8 cellular contexts compared by ENCODE assay signal in genomic region chr15:77870195-77871065, GRCh38.
DNase-seq lines count a peak whose midpoint lies in the region; ATAC-seq and TF ChIP-seq lines count a peak whose summit lies in the region.

No MANE protein-coding gene starts in this region.

- H3K27ac ChIP-seq in suprapubic skin: no peak overlapping the region

- H3K4me1 Mint-ChIP-seq in activated CD4-positive, alpha-beta T cell treated with anti-CD3 and anti-CD28 coated beads, Interleukin-2, amount 10 ng/mL, durations not matched to agents 7 days and 5 days: no peaks in the 10 kb centered on the region

- H3K27me3 ChIP-seq in suprapubic skin: peaks cover 3% of the 10 kb centered on the region

- H3K36me3 Mint-ChIP-seq in activated CD4-positive, alpha-beta T cell treated with anti-CD3 and anti-CD28 coated beads, Interleukin-2, amount 10 ng/mL, durations not matched to agents 7 days and 5 days (ENCODE audit: low read depth): no peaks in the 10 kb centered on the region

- H3K36me3 ChIP-seq in suprapubic skin: no peaks in the 10 kb centered on the region

- peak; percentile 83 for DNase-seq in AG20443 (ENCODE audit: low spot score)
- DNase-seq in NCI-H1105 treated with DMSO at 0.1 percent for 48 hours (lab: John Stamatoyannopoulos, UW): peak; percentile 23
- DNase-seq in activated CD4-positive, alpha-beta T cell treated with anti-CD3 and anti-CD28 coated beads, Interleukin-2, amount 10 ng/mL, durations not matched to agents 7 days and 5 days: peak; percentile 37
- peak; percentile 50 for DNase-seq in epidermal melanocyte (ENCODE audit: insufficient read length, low spot score)
- DNase-seq in midbrain (lab: John Stamatoyannopoulos, UW): peak; percentile 41
- DNase-seq in suprapubic skin (ENCODE audit: low spot score in 2 of 2): peak in 1 of 2 donors; percentile 66

- CTCF ChIA-PET in activated CD4-positive, alpha-beta T cell treated with anti-CD3 and anti-CD28 coated beads, Interleukin-2, amount 10 ng/mL, durations not matched to agents 7 days and 5 days (lab: Charles Lee): no interaction called here

- H3K4me3 ChIP-seq in suprapubic skin: no peak overlapping the region

- no peak for TF ChIP-seq EP300 in suprapubic skin (IDR thresholded peaks at IDR 0.05)

- H3K9me3 Mint-ChIP-seq in activated CD4-positive, alpha-beta T cell treated with anti-CD3 and anti-CD28 coated beads, Interleukin-2, amount 10 ng/mL, durations not matched to agents 7 days and 5 days: no peaks in the 10 kb centered on the region

- H3K27ac Mint-ChIP-seq in activated CD4-positive, alpha-beta T cell treated with anti-CD3 and anti-CD28 coated beads, Interleukin-2, amount 10 ng/mL, durations not matched to agents 7 days and 5 days: no peak overlapping the region

- H3K4me3 Mint-ChIP-seq in activated CD4-positive, alpha-beta T cell treated with anti-CD3 and anti-CD28 coated beads, Interleukin-2, amount 10 ng/mL, durations not matched to agents 7 days and 5 days: no peak overlapping the region

- H3K4me1 ChIP-seq in suprapubic skin: peaks cover 4% of the 10 kb centered on the region

- peak; percentile 55 to 90 for TF ChIP-seq CTCF in suprapubic skin (IDR thresholded peaks at IDR 0.05)

- POLR2A ChIA-PET in activated CD4-positive, alpha-beta T cell treated with anti-CD3 and anti-CD28 coated beads, Interleukin-2, amount 10 ng/mL, durations not matched to agents 7 days and 5 days (lab: Charles Lee): no interaction called here

- H3K9me3 ChIP-seq in suprapubic skin: no peaks in the 10 kb centered on the region

- ATAC-seq in GM18502 (IDR thresholded peaks at IDR 0.05; ENCODE audit: poor library complexity, unreplicated experiment): peak; percentile 49
- ATAC-seq in HG02852 (IDR thresholded peaks at IDR 0.05; ENCODE audit: unreplicated experiment): no peak

- no peak for TF ChIP-seq POLR2A in suprapubic skin (IDR thresholded peaks at IDR 0.05)

- 51% methylated on average over 9 of the region's 21 CpGs for WGBS in suprapubic skin

- H3K27me3 Mint-ChIP-seq in activated CD4-positive, alpha-beta T cell treated with anti-CD3 and anti-CD28 coated beads, Interleukin-2, amount 10 ng/mL, durations not matched to agents 7 days and 5 days: no peaks in the 10 kb centered on the region
